Comparison of ENCODE assay signal across 8 cellular contexts in the genomic region with DNA sequence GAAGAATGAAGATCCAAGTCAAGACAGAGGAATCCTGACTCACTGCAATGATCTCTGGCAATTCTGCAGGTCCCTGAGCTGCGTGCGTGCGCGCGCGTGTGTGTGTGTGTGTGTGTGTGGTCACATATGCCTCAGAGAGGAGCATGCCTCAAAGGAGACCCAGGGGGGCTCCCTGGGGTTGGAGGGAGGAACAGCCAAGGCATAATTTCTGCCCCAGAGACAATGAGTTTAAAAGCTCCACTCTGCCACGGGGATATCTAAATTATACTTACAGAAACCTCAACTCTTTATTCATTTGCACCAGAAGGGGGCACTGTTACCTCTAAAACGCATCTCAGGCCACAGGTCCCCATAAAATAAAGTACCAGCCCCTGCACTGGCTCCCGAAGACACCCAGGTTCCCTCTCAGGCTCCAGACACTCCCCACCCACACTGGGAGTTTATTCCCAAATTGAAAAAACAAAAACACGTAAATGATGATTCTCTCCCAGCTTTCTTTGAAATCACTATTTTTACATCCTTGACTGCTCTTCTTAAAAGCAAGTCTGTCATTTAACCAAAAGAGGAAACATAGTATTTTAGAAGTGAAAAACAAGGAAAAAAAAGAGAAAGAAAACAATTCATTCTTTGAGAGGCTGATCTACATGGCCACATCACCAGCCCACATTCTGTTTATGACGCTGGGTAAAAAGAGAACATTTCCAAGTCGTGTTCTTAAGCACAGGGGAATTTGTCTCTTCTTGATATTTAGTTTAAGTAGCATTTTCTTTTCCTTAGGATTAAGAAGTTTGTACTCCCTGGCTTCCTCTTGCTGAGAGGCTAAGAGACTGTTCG.
DNase-seq lines count a peak whose midpoint lies in the region; ATAC-seq and TF ChIP-seq lines count a peak whose summit lies in the region.

No MANE protein-coding gene starts in this region.

- TF ChIP-seq CTCF in A673 (conservative IDR thresholded peaks at IDR 0.05; ENCODE audit: low read depth, low read length) (peak; percentile 46), brain (conservative IDR thresholded peaks at IDR 0.05) (peak; percentile 83 to 86)

- H3K27ac Mint-ChIP-seq in brain: peak overlapping the region; percentile 7 to 80 (median 42)
- peak overlapping the region; percentile 16 for H3K27ac Mint-ChIP-seq in stimulated activated effector memory CD8-positive, alpha-beta T cell treated with anti-CD3 and anti-CD28 coated beads, Interleukin-12 subunit alpha, Interleukin-12 subunit beta, amount 100 ng/mL, for 72 hours

- H3K4me1 Mint-ChIP-seq in brain: peaks cover 43% of the 10 kb centered on the region
- H3K4me1 Mint-ChIP-seq in stimulated activated effector memory CD8-positive, alpha-beta T cell treated with anti-CD3 and anti-CD28 coated beads, Interleukin-12 subunit alpha, Interleukin-12 subunit beta, amount 100 ng/mL, for 72 hours: no peaks in the 10 kb centered on the region

- intact Hi-C loops in A673 (cut with micrococcal nuclease; ENCODE audit: unreplicated experiment): loop anchor here (10.0 kb wide), 1 partner anchor 1505 kb away; no protein-coding TSS in a partner anchor

- ATAC-seq in stimulated activated effector memory CD8-positive, alpha-beta T cell treated with anti-CD3 and anti-CD28 coated beads, Interleukin-12 subunit alpha, Interleukin-12 subunit beta, amount 100 ng/mL, for 72 hours: no peak
- no peak for ATAC-seq in GM21360 (IDR thresholded peaks at IDR 0.05; ENCODE audit: unreplicated experiment)
- ATAC-seq in HG03521 (IDR thresholded peaks at IDR 0.05; ENCODE audit: unreplicated experiment): no peak

- no peaks in the 10 kb centered on the region for H3K27me3 ChIP-seq in A673 (replicated peaks; ENCODE audit: insufficient read depth, low read depth, low read length, poor library complexity)

- BruUV-seq in A673 (replicated peaks; lab: Mats Ljungman, UMichigan): no TSS peak

- peak overlapping the region in 2 of 5 experiments; percentile 33 to 41 for H3K4me3 Mint-ChIP-seq in brain
- no peak overlapping the region for H3K4me3 Mint-ChIP-seq in stimulated activated effector memory CD8-positive, alpha-beta T cell treated with anti-CD3 and anti-CD28 coated beads, Interleukin-12 subunit alpha, Interleukin-12 subunit beta, amount 100 ng/mL, for 72 hours

- H3K27ac ChIP-seq in A673 (ENCODE audit: low read depth, low read length, poor library complexity, severe bottlenecking): no peak overlapping the region

- POLR2A ChIA-PET in A673 (lab: Charles Lee; ENCODE audit: low non-redundant PET): no interaction called here

- no peaks in the 10 kb centered on the region for H3K4me1 ChIP-seq in A673 (ENCODE audit: insufficient read depth, low read length, poor library complexity, severe bottlenecking)

- H3K9me3 Mint-ChIP-seq in brain: peaks cover 0 to 5% (median 0%) of the 10 kb centered on the region in 5 experiments
- H3K9me3 Mint-ChIP-seq in stimulated activated effector memory CD8-positive, alpha-beta T cell treated with anti-CD3 and anti-CD28 coated beads, Interleukin-12 subunit alpha, Interleukin-12 subunit beta, amount 100 ng/mL, for 72 hours: peaks cover 3% of the 10 kb centered on the region

- H3K4me3 ChIP-seq in A673 (ENCODE audit: low read depth, low read length, poor library complexity, severe bottlenecking): no peak overlapping the region

- peak; percentile 19 for DNase-seq in A673 (ENCODE audit: low spot score)
- DNase-seq in GM03348 (ENCODE audit: low spot score): peak; percentile 80
- peak; percentile 56 for DNase-seq in NCI-H1694 treated with DMSO at 0.1 percent for 48 hours (lab: John Stamatoyannopoulos, UW)
- peak; percentile 22 for DNase-seq in iris pigment epithelial cell (ENCODE audit: low read depth)
- DNase-seq in stimulated activated effector memory CD8-positive, alpha-beta T cell treated with anti-CD3 and anti-CD28 coated beads, Interleukin-12 subunit alpha, Interleukin-12 subunit beta, amount 100 ng/mL, for 72 hours (ENCODE audit: low spot score in 2 of 2): no peak

- no peaks in the 10 kb centered on the region for H3K36me3 ChIP-seq in A673 (ENCODE audit: insufficient read depth, low read length, poor library complexity, severe bottlenecking)

- no peaks in the 10 kb centered on the region for H3K9me3 ChIP-seq in A673 (ENCODE audit: low read depth, low read length, poor library complexity, severe bottlenecking)

- no peaks in the 10 kb centered on the region for H3K36me3 Mint-ChIP-seq in brain
- H3K36me3 Mint-ChIP-seq in stimulated activated effector memory CD8-positive, alpha-beta T cell treated with anti-CD3 and anti-CD28 coated beads, Interleukin-12 subunit alpha, Interleukin-12 subunit beta, amount 100 ng/mL, for 72 hours: no peaks in the 10 kb centered on the region

- no peaks in the 10 kb centered on the region for H3K27me3 Mint-ChIP-seq in brain

- CTCF ChIA-PET in A673 (lab: Charles Lee): no interaction called here

Comparison
In these comparisons a context has a peak if more than half of its experiments do, and no peak if none do; other contexts are left out.
1. DNase-seq: peak in A673 (single experiment), GM03348 (single experiment), NCI-H1694 treated with DMSO at 0.1 percent for 48 hours (single experiment) and iris pigment epithelial cell (single experiment); none in stimulated activated effector memory CD8-positive, alpha-beta T cell treated with anti-CD3 and anti-CD28 coated beads, Interleukin-12 subunit alpha, Interleukin-12 subunit beta, amount 100 ng/mL, for 72 hours (0 of 2).